Comparison of ENCODE assay signal across 17 cellular contexts in genomic region chr15:90203473-90203872, GRCh38. TPM values are rescaled to one million over a fixed set of nuclear protein-coding genes. Genes with fewer than 3 reads are reported as not detected.
A peak's percentile ranks its signal among the peaks of the same experiment; 100 is the strongest.
DNase-seq lines count a peak whose midpoint lies in the region; ATAC-seq and TF ChIP-seq lines count a peak whose summit lies in the region.
"Had no signal": no experiment of that assay in that cellular context is flagged by ENCODE, and none has a peak within 500 bp of the region (broad histone marks: within the 10 kb centered on the region; RNA-seq: fewer than 3 reads in every experiment).

No MANE protein-coding gene starts in this region.

- H3K27me3 ChIP-seq in CD4-positive, alpha-beta T cell (ENCODE audit: control insufficient read depth, insufficient read depth, low read length): no peaks in the 10 kb centered on the region
- H3K27me3 ChIP-seq in foreskin keratinocyte: no peaks in the 10 kb centered on the region
- no peaks in the 10 kb centered on the region for H3K27me3 ChIP-seq in MM.1S (replicated peaks; ENCODE audit: insufficient read depth, low read length)
- no peaks in the 10 kb centered on the region for H3K27me3 ChIP-seq in SK-N-SH (ENCODE audit: insufficient read depth)
- H3K27me3 ChIP-seq: pancreas had no signal

- no peaks in the 10 kb centered on the region for H3K9me3 Mint-ChIP-seq in CD4-positive, alpha-beta T cell

- TF ChIP-seq CTCF in CD4-positive, alpha-beta T cell (IDR thresholded peaks at IDR 0.05): no peak
- TF ChIP-seq CTCF in foreskin keratinocyte (conservative IDR thresholded peaks at IDR 0.05): no peak
- TF ChIP-seq CTCF in retinal pigment epithelial cell (conservative IDR thresholded peaks at IDR 0.05; ENCODE audit: low read depth, low read length): no peak
- no peak for TF ChIP-seq CTCF in MM.1S (IDR thresholded peaks at IDR 0.05; ENCODE audit: low read length)
- no peak for TF ChIP-seq CTCF in SK-N-SH (IDR thresholded peaks at IDR 0.05)

- H3K9me3 ChIP-seq in CD4-positive, alpha-beta T cell (ENCODE audit: control insufficient read depth, low read length): no peaks in the 10 kb centered on the region
- H3K9me3 ChIP-seq in T-helper 17 cell (ENCODE audit: control insufficient read depth, low read length, poor library complexity, severe bottlenecking) (no peaks in the 10 kb centered on the region), MM.1S (replicated peaks; ENCODE audit: insufficient read depth, low read length) (no peaks in the 10 kb centered on the region), SK-N-SH (no peaks in the 10 kb centered on the region)
- H3K9me3 ChIP-seq: pancreas had no signal

- POLR2A ChIA-PET in CD4-positive, alpha-beta T cell (lab: Charles Lee): interaction anchor here (4.2 to 4.4 kb wide), 2 partner anchors 11 to 29 kb away, joined by 49 to 97 read pairs; partner anchors contain the start of genes CIB1 and GDPGP1
- POLR2A ChIA-PET in SK-N-SH (lab: Yijun Ruan, JAX): interaction anchor here (0.5 to 4.2 kb wide), 2 partner anchors 12 to 111 kb away, joined by 6 to 35 read pairs; no protein-coding TSS in a partner anchor

- no peak for TF ChIP-seq EP300 in SK-N-SH (IDR thresholded peaks at IDR 0.05; ENCODE audit: borderline replicate concordance in 1 of 2, low read depth in 1 of 2, low read length in 1 of 2)

- H3K79me2 ChIP-seq in MM.1S (ENCODE audit: low read length) (peaks cover 68% of the 10 kb centered on the region), SK-N-SH (ENCODE audit: insufficient read depth) (peaks cover 49% of the 10 kb centered on the region)

- no peak for DNase-seq in CD4-positive, alpha-beta T cell
- DNase-seq in T-helper 17 cell: no peak
- DNase-seq in foreskin keratinocyte: no peak
- DNase-seq in retinal pigment epithelial cell (ENCODE audit: low read depth): no peak
- no peak for DNase-seq in MM.1S
- DNase-seq in SK-N-SH: no peak
- DNase-seq in activated CD4-positive, CD25-positive, alpha-beta regulatory T cell (lab: John Stamatoyannopoulos, UW): no peak
- DNase-seq: cortex of kidney; left cardiac atrium; NCI-H1436 treated with DMSO at 0.1 percent for 48 hours; stimulated activated naive CD4-positive, alpha-beta T cell treated with Interleukin-2 at 50 U/mL for 16 hours; T-helper 2 cell had no signal

- H2AFZ ChIP-seq in MM.1S (ENCODE audit: low read length): no peak overlapping the region
- no peak overlapping the region for H2AFZ ChIP-seq in SK-N-SH (ENCODE audit: low read depth)

- H3K36me3 ChIP-seq in MM.1S (replicated peaks; ENCODE audit: insufficient read depth, low read length) (0 out of 2 replicates have a peak, but pooled peaks cover 3% of the 10 kb centered on the region), SK-N-SH (replicated peaks in 1 of 2; ENCODE audit: control insufficient read depth in 1 of 2, insufficient read depth in 2 of 2, low read length in 1 of 2) (peaks cover 0 to 11% of the 10 kb centered on the region in 2 experiments)
- H3K36me3 ChIP-seq: pancreas had no signal

- 98% methylated on average over 7 of the region's 7 CpGs for WGBS in SK-N-SH (ENCODE audit: low lambda C conversion rate)

- intact Hi-C loops in CD4-positive, alpha-beta T cell (cut with DNase I, micrococcal nuclease): no loop called here

- CTCF ChIA-PET in CD4-positive, alpha-beta T cell (lab: Charles Lee): interaction anchor here (0.6 kb wide), 1 partner anchor 309 kb away, joined by 3 read pairs; no protein-coding TSS in a partner anchor
- CTCF ChIA-PET in SK-N-SH (lab: Yijun Ruan, JAX): interaction anchor here (1.0 to 9.0 kb wide), 6 partner anchors 13 to 88 kb away, joined by 3 to 74 read pairs (median 5); partner anchors contain the start of gene CIB1

- H3K4me1 ChIP-seq in foreskin keratinocyte (peaks cover 2% of the 10 kb centered on the region), MM.1S (ENCODE audit: low read length) (peaks cover 10% of the 10 kb centered on the region), SK-N-SH (ENCODE audit: control insufficient read depth in 1 of 2, insufficient read depth in 2 of 2, low read depth in 1 of 2, low read length in 1 of 2) (peaks cover 3 to 50% of the 10 kb centered on the region in 2 experiments; a peak in 2 of 4 replicates)

- no peak overlapping the region for H3K4me2 ChIP-seq in MM.1S (ENCODE audit: low read depth, low read length)
- H3K4me2 ChIP-seq in SK-N-SH: no peak overlapping the region; the same call in 1 of the 2 replicates

- H4K20me1 ChIP-seq in MM.1S (ENCODE audit: insufficient read depth, low read length) (0 out of 2 replicates have a peak, but pooled peaks cover 3% of the 10 kb centered on the region), SK-N-SH (ENCODE audit: insufficient read depth) (0 out of 2 replicates have a peak, but pooled peaks cover 4% of the 10 kb centered on the region)

- peak overlapping the region; percentile 30 for H3K4me3 Mint-ChIP-seq in CD4-positive, alpha-beta T cell
- no peak overlapping the region for H3K4me3 Mint-ChIP-seq in T-helper 17 cell

- no peak for ATAC-seq in CD4-positive, alpha-beta T cell (ENCODE audit: poor library complexity)
- ATAC-seq in T-helper 17 cell (no peak), foreskin keratinocyte (no peak), GM21723 (IDR thresholded peaks at IDR 0.05; ENCODE audit: unreplicated experiment) (no peak)
- ATAC-seq: left cardiac atrium, pancreas, Right ventricle myocardium inferior had no signal

- H3K4me1 Mint-ChIP-seq in CD4-positive, alpha-beta T cell (ENCODE audit: low read depth): peaks cover 28% of the 10 kb centered on the region
- H3K4me1 Mint-ChIP-seq in T-helper 17 cell: peaks cover 22% of the 10 kb centered on the region

- H3K27ac ChIP-seq in CD4-positive, alpha-beta T cell (ENCODE audit: low read depth, low read length): no peak overlapping the region
- H3K27ac ChIP-seq in foreskin keratinocyte: peak overlapping the region; percentile 33
- H3K27ac ChIP-seq in MM.1S (ENCODE audit: low read length): no peak overlapping the region
- H3K27ac ChIP-seq in SK-N-SH (ENCODE audit: low read depth in 2 of 2, low read length in 1 of 2): no peak overlapping the region
- H3K27ac ChIP-seq: pancreas had no signal

- H3K9me2 ChIP-seq in MM.1S (replicated peaks; ENCODE audit: insufficient read depth, low read length) (no peaks in the 10 kb centered on the region), SK-N-SH (no peaks in the 10 kb centered on the region)

- H3K9ac ChIP-seq in MM.1S (ENCODE audit: low read length): no peak overlapping the region
- H3K9ac ChIP-seq in SK-N-SH: no peak overlapping the region

- H3F3A ChIP-seq in MM.1S (ENCODE audit: insufficient read depth, low read length) (peaks cover 12% of the 10 kb centered on the region; the same call in 1 of the 2 replicates), SK-N-SH (replicated peaks; ENCODE audit: insufficient read depth) (peaks cover 5% of the 10 kb centered on the region)

- H3K4me3 ChIP-seq in retinal pigment epithelial cell (ENCODE audit: low read length): peak overlapping the region; percentile 79
- no peak overlapping the region for H3K4me3 ChIP-seq in MM.1S (ENCODE audit: low read length)
- no peak overlapping the region for H3K4me3 ChIP-seq in SK-N-SH (ENCODE audit: low read depth in 2 of 2, low read length in 1 of 2)

- no peak overlapping the region for H3K27ac Mint-ChIP-seq in CD4-positive, alpha-beta T cell
- peak overlapping the region; percentile 92 for H3K27ac Mint-ChIP-seq in T-helper 17 cell

- no peaks in the 10 kb centered on the region for H3K36me3 Mint-ChIP-seq in CD4-positive, alpha-beta T cell (ENCODE audit: low read depth)
- H3K36me3 Mint-ChIP-seq in T-helper 17 cell (ENCODE audit: low read depth): no peaks in the 10 kb centered on the region

- no peak for TF ChIP-seq RAD21 in SK-N-SH (IDR thresholded peaks at IDR 0.05; ENCODE audit: low read length)

- H3K27me3 Mint-ChIP-seq in CD4-positive, alpha-beta T cell: no peaks in the 10 kb centered on the region
- no peaks in the 10 kb centered on the region for H3K27me3 Mint-ChIP-seq in T-helper 17 cell

TF ChIP-seq in SK-N-SH, 30 proteins besides CTCF, POLR2A, EP300 and RAD21 (continues in another document):
- TF ChIP-seq NFIC (IDR thresholded peaks at IDR 0.05; ENCODE audit: borderline replicate concordance): no peak
- no peak for TF ChIP-seq JUND (IDR thresholded peaks at IDR 0.05)
- no peak for TF ChIP-seq POLR2AphosphoS5 (IDR thresholded peaks at IDR 0.05; ENCODE audit: low read depth, low read length)
- TF ChIP-seq GATA2 (CRISPR knock-in tag; IDR thresholded peaks at IDR 0.05): no peak
- TF ChIP-seq YY1 (IDR thresholded peaks at IDR 0.05; ENCODE audit: low read depth): no peak
- TF ChIP-seq FOSL2 (IDR thresholded peaks at IDR 0.05; ENCODE audit: borderline replicate concordance, low read depth): no peak
- no peak for TF ChIP-seq MAX (IDR thresholded peaks at IDR 0.05; ENCODE audit: low read depth)
- no peak for TF ChIP-seq SMC3 (IDR thresholded peaks at IDR 0.05; ENCODE audit: low read depth, low read length)

RNA-seq across cellular contexts. Expression of gene SEMA4B, which starts 2.3 kb away (rescaled TPM):
- total RNA-seq in CD4-positive, alpha-beta T cell: 1 to 10 TPM; 8.0 to 9.5 TPM
- total RNA-seq in T-helper 17 cell (10 to 100 TPM; 15.4 to 23.4 TPM), foreskin keratinocyte (49.0 and 72.5 TPM in 2 replicates)
- polyA plus RNA-seq in foreskin keratinocyte (40.7 and 63.4 TPM in 2 replicates), SK-N-SH (2012; rRNA removed) (15.2 and 38.9 TPM in 2 replicates)
- 16.4 and 18.3 TPM in 2 replicates for polyA plus RNA-seq in SK-N-SH (2012; cell fraction: cytosol; rRNA removed)
- polyA plus RNA-seq in SK-N-SH (2012; cell fraction: nucleus; rRNA removed): 48.9 and 49.5 TPM in 2 replicates

RNA-seq across cellular contexts. Expression of gene CIB1, which starts 30.3 kb away (rescaled TPM):
- 100 to 1,000 TPM; 279 to 295 TPM for total RNA-seq in CD4-positive, alpha-beta T cell
- total RNA-seq in T-helper 17 cell (100 to 1,000 TPM; 166 to 183 TPM), foreskin keratinocyte (59.7 and 61.2 TPM in 2 replicates)
- polyA plus RNA-seq in foreskin keratinocyte (124 and 151 TPM in 2 replicates), SK-N-SH (2012; rRNA removed) (74.7 and 87.9 TPM in 2 replicates)
- polyA plus RNA-seq in SK-N-SH (2012; cell fraction: cytosol; rRNA removed): 52.7 and 60.3 TPM in 2 replicates
- polyA plus RNA-seq in SK-N-SH (2012; cell fraction: nucleus; rRNA removed): 63.1 and 96.6 TPM in 2 replicates

RNA-seq across cellular contexts. Expression of gene GDPGP1, which starts 30.5 kb away (rescaled TPM):
- 1 to 10 TPM; 7.5 to 8.3 TPM for total RNA-seq in CD4-positive, alpha-beta T cell
- 1 to 10 TPM; 3.7 to 4.6 TPM for total RNA-seq in T-helper 17 cell
- 1.3 and 2.6 TPM in 2 replicates for total RNA-seq in foreskin keratinocyte
- 0.60 and 1.1 TPM in 2 replicates for polyA plus RNA-seq in foreskin keratinocyte
- polyA plus RNA-seq in SK-N-SH (2012; rRNA removed): 2.2 and 2.4 TPM in 2 replicates
- polyA plus RNA-seq in SK-N-SH (2012; cell fraction: cytosol; rRNA removed): 0.93 and 2.1 TPM in 2 replicates
- 4.0 and 5.3 TPM in 2 replicates for polyA plus RNA-seq in SK-N-SH (2012; cell fraction: nucleus; rRNA removed)

RNA-seq across cellular contexts. Expression of gene TTLL13, which starts 45.9 kb away (rescaled TPM):
- 1 to 10 TPM in 1 of 2 experiments, under 1 TPM in 1; 0.63 to 1.8 TPM for total RNA-seq in CD4-positive, alpha-beta T cell
- under 1 TPM in 1 of 2 donors, not detected in 1; 0.29 TPM for total RNA-seq in T-helper 17 cell
- 0.07 TPM in 1 of 2 replicates, not detected in the other for total RNA-seq in foreskin keratinocyte
- not detected in 2 replicates for polyA plus RNA-seq in foreskin keratinocyte
- 0.03 and 0.06 TPM in 2 replicates for polyA plus RNA-seq in SK-N-SH (2012; rRNA removed)
- polyA plus RNA-seq in SK-N-SH (2012; cell fraction: cytosol; rRNA removed): 0.01 TPM in 1 of 2 replicates, not detected in the other
- 0.38 and 1.1 TPM in 2 replicates for polyA plus RNA-seq in SK-N-SH (2012; cell fraction: nucleus; rRNA removed)
- total RNA-seq: astrocyte, H1, left cardiac atrium, Right ventricle myocardium inferior had no signal
